Comparison of ENCODE assay signal across 1 cellular context in genomic region chr16:50360033-50360778, GRCh38.
TF ChIP-seq lines count a peak whose summit lies in the region.

No MANE protein-coding gene starts in this region.

TF ChIP-seq in GM23338, 12 proteins besides CTCF, POLR2A, EP300 and RAD21 (continued from another document):
- TF ChIP-seq EZH2 (IDR thresholded peaks at IDR 0.05; ENCODE audit: low read depth, unreplicated experiment), result no peak
- no peak for TF ChIP-seq CREB1 (CRISPR knock-in tag; IDR thresholded peaks at IDR 0.05; ENCODE audit: low read depth)
- TF ChIP-seq, protein P1, sequence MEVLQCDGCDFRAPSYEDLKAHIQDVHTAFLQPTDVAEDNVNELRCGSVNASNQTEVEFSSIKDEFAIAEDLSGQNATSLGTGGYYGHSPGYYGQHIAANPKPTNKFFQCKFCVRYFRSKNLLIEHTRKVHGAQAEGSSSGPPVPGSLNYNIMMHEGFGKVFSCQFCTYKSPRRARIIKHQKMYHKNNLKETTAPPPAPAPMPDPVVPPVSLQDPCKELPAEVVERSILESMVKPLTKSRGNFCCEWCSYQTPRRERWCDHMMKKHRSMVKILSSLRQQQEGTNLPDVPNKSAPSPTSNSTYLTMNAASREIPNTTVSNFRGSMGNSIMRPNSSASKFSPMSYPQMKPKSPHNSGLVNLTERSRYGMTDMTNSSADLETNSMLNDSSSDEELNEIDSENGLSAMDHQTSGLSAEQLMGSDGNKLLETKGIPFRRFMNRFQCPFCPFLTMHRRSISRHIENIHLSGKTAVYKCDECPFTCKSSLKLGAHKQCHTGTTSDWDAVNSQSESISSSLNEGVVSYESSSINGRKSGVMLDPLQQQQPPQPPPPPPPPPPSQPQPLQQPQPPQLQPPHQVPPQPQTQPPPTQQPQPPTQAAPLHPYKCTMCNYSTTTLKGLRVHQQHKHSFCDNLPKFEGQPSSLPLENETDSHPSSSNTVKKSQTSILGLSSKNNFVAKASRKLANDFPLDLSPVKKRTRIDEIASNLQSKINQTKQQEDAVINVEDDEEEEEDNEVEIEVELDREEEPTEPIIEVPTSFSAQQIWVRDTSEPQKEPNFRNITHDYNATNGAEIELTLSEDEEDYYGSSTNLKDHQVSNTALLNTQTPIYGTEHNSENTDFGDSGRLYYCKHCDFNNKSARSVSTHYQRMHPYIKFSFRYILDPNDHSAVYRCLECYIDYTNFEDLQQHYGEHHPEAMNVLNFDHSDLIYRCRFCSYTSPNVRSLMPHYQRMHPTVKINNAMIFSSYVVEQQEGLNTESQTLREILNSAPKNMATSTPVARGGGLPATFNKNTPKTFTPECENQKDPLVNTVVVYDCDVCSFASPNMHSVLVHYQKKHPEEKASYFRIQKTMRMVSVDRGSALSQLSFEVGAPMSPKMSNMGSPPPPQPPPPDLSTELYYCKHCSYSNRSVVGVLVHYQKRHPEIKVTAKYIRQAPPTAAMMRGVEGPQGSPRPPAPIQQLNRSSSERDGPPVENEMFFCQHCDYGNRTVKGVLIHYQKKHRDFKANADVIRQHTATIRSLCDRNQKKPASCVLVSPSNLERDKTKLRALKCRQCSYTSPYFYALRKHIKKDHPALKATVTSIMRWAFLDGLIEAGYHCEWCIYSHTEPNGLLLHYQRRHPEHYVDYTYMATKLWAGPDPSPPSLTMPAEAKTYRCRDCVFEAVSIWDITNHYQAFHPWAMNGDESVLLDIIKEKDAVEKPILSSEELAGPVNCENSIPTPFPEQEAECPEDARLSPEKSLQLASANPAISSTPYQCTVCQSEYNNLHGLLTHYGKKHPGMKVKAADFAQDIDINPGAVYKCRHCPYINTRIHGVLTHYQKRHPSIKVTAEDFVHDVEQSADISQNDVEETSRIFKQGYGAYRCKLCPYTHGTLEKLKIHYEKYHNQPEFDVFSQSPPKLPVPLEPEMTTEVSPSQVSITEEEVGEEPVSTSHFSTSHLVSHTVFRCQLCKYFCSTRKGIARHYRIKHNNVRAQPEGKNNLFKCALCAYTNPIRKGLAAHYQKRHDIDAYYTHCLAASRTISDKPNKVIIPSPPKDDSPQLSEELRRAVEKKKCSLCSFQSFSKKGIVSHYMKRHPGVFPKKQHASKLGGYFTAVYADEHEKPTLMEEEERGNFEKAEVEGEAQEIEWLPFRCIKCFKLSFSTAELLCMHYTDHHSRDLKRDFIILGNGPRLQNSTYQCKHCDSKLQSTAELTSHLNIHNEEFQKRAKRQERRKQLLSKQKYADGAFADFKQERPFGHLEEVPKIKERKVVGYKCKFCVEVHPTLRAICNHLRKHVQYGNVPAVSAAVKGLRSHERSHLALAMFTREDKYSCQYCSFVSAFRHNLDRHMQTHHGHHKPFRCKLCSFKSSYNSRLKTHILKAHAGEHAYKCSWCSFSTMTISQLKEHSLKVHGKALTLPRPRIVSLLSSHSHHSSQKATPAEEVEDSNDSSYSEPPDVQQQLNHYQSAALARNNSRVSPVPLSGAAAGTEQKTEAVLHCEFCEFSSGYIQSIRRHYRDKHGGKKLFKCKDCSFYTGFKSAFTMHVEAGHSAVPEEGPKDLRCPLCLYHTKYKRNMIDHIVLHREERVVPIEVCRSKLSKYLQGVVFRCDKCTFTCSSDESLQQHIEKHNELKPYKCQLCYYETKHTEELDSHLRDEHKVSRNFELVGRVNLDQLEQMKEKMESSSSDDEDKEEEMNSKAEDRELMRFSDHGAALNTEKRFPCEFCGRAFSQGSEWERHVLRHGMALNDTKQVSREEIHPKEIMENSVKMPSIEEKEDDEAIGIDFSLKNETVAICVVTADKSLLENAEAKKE (CRISPR knock-in tag; IDR thresholded peaks at IDR 0.05), result no peak
TF ChIP-seq in GM23338: peak in this region for 0.
